ENCODE assay signal across 4 cellular contexts in genomic region chr1:108411098-108411833, GRCh38. TPM values are rescaled to one million over a fixed set of nuclear protein-coding genes. Genes with fewer than 3 reads are reported as not detected.
"Had no signal": no experiment of that assay in that cellular context is flagged by ENCODE, and none has a peak within 500 bp of the region (broad histone marks: within the 10 kb centered on the region; RNA-seq: fewer than 3 reads in every experiment).

No MANE protein-coding gene starts in this region.

RNA-seq across cellular contexts. Expression of gene NBPF6, which starts 38.9 kb away (rescaled TPM):
- total RNA-seq: HT-29, NCI-H460, Right ventricle myocardium superior, SJSA1 had no signal
